8 cellular contexts compared by ENCODE assay signal in genomic region chr16:58661199-58661830, GRCh38. TPM values are rescaled to one million over a fixed set of nuclear protein-coding genes. Genes with fewer than 3 reads are reported as not detected.
DNase-seq lines count a peak whose midpoint lies in the region; ATAC-seq and TF ChIP-seq lines count a peak whose summit lies in the region.

No MANE protein-coding gene starts in this region.

- DNase-seq in CD14-positive monocyte (ENCODE audit: low spot score) (peak; percentile 62), NCI-H226 (peak; percentile 75), left ventricle myocardium inferior (peak; percentile 27), sigmoid colon (no peak)
- peak; percentile 32 for DNase-seq in activated CD8-positive, alpha-beta T cell treated with anti-CD3 and anti-CD28 coated beads for 36 hours
- DNase-seq in effector CD8-positive, alpha-beta T cell (lab: John Stamatoyannopoulos, UW), result no peak

- H3K4me3 Mint-ChIP-seq in CD14-positive monocyte, result no peak overlapping the region
- no peak overlapping the region for H3K4me3 Mint-ChIP-seq in activated CD8-positive, alpha-beta T cell treated with anti-CD3 and anti-CD28 coated beads for 36 hours

- no peak for TF ChIP-seq POLR2A in sigmoid colon (IDR thresholded peaks at IDR 0.05)

- TF ChIP-seq EP300 in sigmoid colon (IDR thresholded peaks at IDR 0.05), result no peak

- 39 to 48% methylated on average over 12 of the region's 12 CpGs for WGBS in sigmoid colon, 2 donors

- H3K27ac ChIP-seq in left ventricle myocardium inferior (replicated peaks) (no peak overlapping the region), sigmoid colon (no peak overlapping the region)

- ATAC-seq in GM18508 (IDR thresholded peaks at IDR 0.05; ENCODE audit: insufficient read depth, unreplicated experiment) (peak; percentile 65), HG03103 (IDR thresholded peaks at IDR 0.05; ENCODE audit: low read depth, unreplicated experiment) (peak; percentile 88)
- ATAC-seq in activated CD8-positive, alpha-beta T cell treated with anti-CD3 and anti-CD28 coated beads for 36 hours, result peak; percentile 89

- peak; percentile 64 for TF ChIP-seq CTCF in CD14-positive monocyte (IDR thresholded peaks at IDR 0.05)
- no peak for TF ChIP-seq CTCF in activated CD8-positive, alpha-beta T cell treated with anti-CD3 and anti-CD28 coated beads for 36 hours (IDR thresholded peaks at IDR 0.05)
- peak; percentile 61 for TF ChIP-seq CTCF in left ventricle myocardium inferior (IDR thresholded peaks at IDR 0.05; ENCODE audit: borderline replicate concordance)
- peak in 3 of 4 experiments; percentile 16 to 49 (median 23) for TF ChIP-seq CTCF in sigmoid colon (IDR thresholded peaks at IDR 0.05)

- POLR2A ChIA-PET in activated CD8-positive, alpha-beta T cell treated with anti-CD3 and anti-CD28 coated beads for 36 hours (lab: Charles Lee), result no interaction called here

- H3K4me1 Mint-ChIP-seq in CD14-positive monocyte, result no peaks in the 10 kb centered on the region
- no peaks in the 10 kb centered on the region for H3K4me1 Mint-ChIP-seq in activated CD8-positive, alpha-beta T cell treated with anti-CD3 and anti-CD28 coated beads for 36 hours (ENCODE audit: low read depth)

- H3K4me3 ChIP-seq in left ventricle myocardium inferior (no peak overlapping the region), sigmoid colon (no peak overlapping the region)

- peaks cover 2% of the 10 kb centered on the region in 2 donors for H3K36me3 Mint-ChIP-seq in CD14-positive monocyte
- no peaks in the 10 kb centered on the region for H3K36me3 Mint-ChIP-seq in activated CD8-positive, alpha-beta T cell treated with anti-CD3 and anti-CD28 coated beads for 36 hours (ENCODE audit: low read depth)

- H3K36me3 ChIP-seq in left ventricle myocardium inferior (no peaks in the 10 kb centered on the region), sigmoid colon (no peaks in the 10 kb centered on the region)

- intact Hi-C loops in CD14-positive monocyte (cut with micrococcal nuclease), result loop anchor here (2.0 to 10.0 kb wide), 2 partner anchors 147 kb away; partner anchors contain the start of gene SETD6 (in 2 of the 2)
- intact Hi-C loops in activated CD8-positive, alpha-beta T cell treated with anti-CD3 and anti-CD28 coated beads for 36 hours (cut with micrococcal nuclease), result loop anchor here (10.0 kb wide), 1 partner anchor 157 kb away; the partner anchor contains the start of gene NDRG4
- intact Hi-C loops in left ventricle myocardium inferior (cut with micrococcal nuclease), result no loop called here
- intact Hi-C loops in sigmoid colon (cut with DNase I), result loop anchor here (5.0 kb wide), 1 partner anchor 324 kb away; no protein-coding TSS in a partner anchor

- CTCF ChIA-PET in activated CD8-positive, alpha-beta T cell treated with anti-CD3 and anti-CD28 coated beads for 36 hours (lab: Charles Lee), result interaction anchor here (0.7 to 1.8 kb wide), 10 partner anchors 8 to 325 kb away, joined by 3 to 7 read pairs (median 5); partner anchors contain the start of gene SLC38A7

- H3K9me3 ChIP-seq in left ventricle myocardium inferior (replicated peaks), result no peaks in the 10 kb centered on the region
- H3K9me3 ChIP-seq in sigmoid colon, result no peaks in the 10 kb centered on the region

- no peaks in the 10 kb centered on the region for H3K27me3 ChIP-seq in left ventricle myocardium inferior (ENCODE audit: low read depth)
- no peaks in the 10 kb centered on the region for H3K27me3 ChIP-seq in sigmoid colon

- no peaks in the 10 kb centered on the region for H3K4me1 ChIP-seq in left ventricle myocardium inferior
- H3K4me1 ChIP-seq in sigmoid colon, result no peaks in the 10 kb centered on the region

- no peak overlapping the region for H3K27ac Mint-ChIP-seq in CD14-positive monocyte
- H3K27ac Mint-ChIP-seq in activated CD8-positive, alpha-beta T cell treated with anti-CD3 and anti-CD28 coated beads for 36 hours, result no peak overlapping the region

- H3K27me3 Mint-ChIP-seq in CD14-positive monocyte (ENCODE audit: low read depth in 3 of 3), result peaks cover 0 to 6% (median 5%) of the 10 kb centered on the region in 3 donors
- H3K27me3 Mint-ChIP-seq in activated CD8-positive, alpha-beta T cell treated with anti-CD3 and anti-CD28 coated beads for 36 hours, result peaks cover 2% of the 10 kb centered on the region

- H3K9me3 Mint-ChIP-seq in CD14-positive monocyte, result peaks cover 0 to 4% (median 0%) of the 10 kb centered on the region in 7 donors
- no peaks in the 10 kb centered on the region for H3K9me3 Mint-ChIP-seq in activated CD8-positive, alpha-beta T cell treated with anti-CD3 and anti-CD28 coated beads for 36 hours

RNA-seq across cellular contexts. Expression of gene SLC38A7, which starts 23.3 kb away (rescaled TPM):
- polyA plus RNA-seq in CD14-positive monocyte, result 1 to 10 TPM; 5.1 to 7.4 TPM
- total RNA-seq in activated CD8-positive, alpha-beta T cell treated with anti-CD3 and anti-CD28 coated beads for 36 hours, result 1 to 10 TPM; 5.1 to 6.0 TPM
- total RNA-seq in left ventricle myocardium inferior, result 31.9 TPM
- 10 to 100 TPM in 3 of 4 donors, 1 to 10 TPM in 1; 9.5 to 17.4 (median 12.1) TPM for total RNA-seq in sigmoid colon
- polyA plus RNA-seq in sigmoid colon, result 10 to 100 TPM in 1 of 3 donors, 1 to 10 TPM in 1, under 1 TPM in 1; 0.60 to 10.4 (median 1.8) TPM

RNA-seq across cellular contexts. Expression of gene CNOT1, which starts 31.7 kb away (rescaled TPM):
- polyA plus RNA-seq in CD14-positive monocyte, result 10 to 100 TPM; 50.8 to 60.8 TPM
- 100 to 1,000 TPM; 274 to 281 TPM for total RNA-seq in activated CD8-positive, alpha-beta T cell treated with anti-CD3 and anti-CD28 coated beads for 36 hours
- 64.1 TPM for total RNA-seq in left ventricle myocardium inferior
- total RNA-seq in sigmoid colon, result 100 to 1,000 TPM in 1 of 4 donors, 10 to 100 TPM in 3; 70.1 to 112 (median 84.2) TPM
- 100 to 1,000 TPM in 1 of 3 donors, 10 to 100 TPM in 2; 61.3 to 110 (median 65.0) TPM for polyA plus RNA-seq in sigmoid colon

Comparison
In these comparisons a context has a peak if more than half of its experiments do, and no peak if none do; other contexts are left out.
1. DNase-seq: peak in CD14-positive monocyte (single experiment), NCI-H226 (single experiment), activated CD8-positive, alpha-beta T cell treated with anti-CD3 and anti-CD28 coated beads for 36 hours (single experiment) and left ventricle myocardium inferior (single experiment); none in sigmoid colon (single experiment) and effector CD8-positive, alpha-beta T cell (single experiment).
2. Peak in every context shown above with its lines, with median percentiles within 50 percentile points of each other: ATAC-seq.